Comparison of ENCODE assay signal across 10 cellular contexts in genomic region chr12:104570174-104570907, GRCh38.
DNase-seq lines count a peak whose midpoint lies in the region; ATAC-seq, FAIRE-seq and TF ChIP-seq lines count a peak whose summit lies in the region.
"Had no signal": no experiment of that assay in that cellular context is flagged by ENCODE, and none has a peak within 500 bp of the region (broad histone marks: within the 10 kb centered on the region; RNA-seq: fewer than 3 reads in every experiment).

No MANE protein-coding gene starts in this region.

- no peaks in the 10 kb centered on the region for H3K27me3 ChIP-seq in CD4-positive, alpha-beta T cell (ENCODE audit: control insufficient read depth, insufficient read depth, low read length)
- H3K27me3 ChIP-seq in body of pancreas (no peaks in the 10 kb centered on the region), HepG2 (ENCODE audit: control insufficient read depth in 1 of 2, insufficient read depth in 2 of 2, low read length in 2 of 2) (peaks cover 0 to 1% of the 10 kb centered on the region in 2 experiments; a peak in 2 of 5 replicates)

- H3K9me3 Mint-ChIP-seq in CD4-positive, alpha-beta T cell: no peaks in the 10 kb centered on the region
- H3K9me3 Mint-ChIP-seq in activated naive CD8-positive, alpha-beta T cell treated with anti-CD3 and anti-CD28 coated beads, Interleukin-2, amount 50 U/mL, for 24 hours: no peaks in the 10 kb centered on the region

- WGBS in body of pancreas, 2 donors: 62 to 69% methylated on average over 12 of the region's 12 CpGs
- WGBS in HepG2 (ENCODE audit: low lambda C conversion rate): 33% methylated on average over 12 of the region's 12 CpGs

- DNase-seq in CD4-positive, alpha-beta T cell: no peak
- no peak for DNase-seq in activated naive CD8-positive, alpha-beta T cell treated with anti-CD3 and anti-CD28 coated beads, Interleukin-2, amount 50 U/mL, for 24 hours
- DNase-seq in activated gamma-delta T cell (lab: John Stamatoyannopoulos, UW): no peak
- DNase-seq in body of pancreas: no peak
- no peak for DNase-seq in HepG2 (ENCODE audit: low spot score)
- DNase-seq in NCI-H2227 treated with DMSO at 0.1 percent for 48 hours (lab: John Stamatoyannopoulos, UW): no peak
- DNase-seq: activated CD4-positive, alpha-beta T cell treated with anti-CD3 and anti-CD28 coated beads for 4 hours; stimulated activated CD4-positive, alpha-beta T cell treated with anti-CD3 and anti-CD28 coated beads, Interleukin-12 subunit alpha, Interleukin-12 subunit beta, amount 100 ng/mL, for 4 hours had no signal

- TF ChIP-seq EP300 in HepG2 (IDR thresholded peaks at IDR 0.05; ENCODE audit: low read depth in 2 of 2, low read length in 2 of 2) (no peak), HepG2 (CRISPR knock-in tag; IDR thresholded peaks at IDR 0.05; ENCODE audit: borderline replicate concordance) (no peak)

- no peak for FAIRE-seq in HepG2 (lab: Jason Lieb, UNC)

- no peak overlapping the region for H3K4me2 ChIP-seq in HepG2 (ENCODE audit: low read depth, low read length)

- H3K9me3 ChIP-seq in CD4-positive, alpha-beta T cell (ENCODE audit: control insufficient read depth, low read length): no peaks in the 10 kb centered on the region
- no peaks in the 10 kb centered on the region for H3K9me3 ChIP-seq in body of pancreas
- no peaks in the 10 kb centered on the region for H3K9me3 ChIP-seq in HepG2 (ENCODE audit: low read length)

- H2AFZ ChIP-seq in HepG2 (ENCODE audit: low read length): no peak overlapping the region

- H3K36me3 ChIP-seq in body of pancreas (replicated peaks in 1 of 2; ENCODE audit: insufficient read depth in 1 of 2, low read depth in 2 of 2) (no peaks in the 10 kb centered on the region), HepG2 (replicated peaks in 1 of 2; ENCODE audit: control insufficient read depth in 1 of 2, insufficient read depth in 2 of 2, low read length in 2 of 2) (no peaks in the 10 kb centered on the region)

- H3K79me2 ChIP-seq in HepG2 (ENCODE audit: insufficient read depth, low read length): no peaks in the 10 kb centered on the region

- in situ Hi-C loops in HepG2 (cut with HindIII; ENCODE audit: extremely low pct_ligation_motif_present, low pct_unique_long_range_greater_than_20kb): no loop called here

- POLR2A ChIA-PET in CD4-positive, alpha-beta T cell (lab: Charles Lee): interaction anchor here (1.3 kb wide), 1 partner anchor 111 kb away, joined by 3 read pairs; no protein-coding TSS in a partner anchor
- POLR2A ChIA-PET in HepG2 (lab: Yijun Ruan, JAX): no interaction called here

- no TSS peak for BruUV-seq in HepG2 (replicated peaks; lab: Mats Ljungman, UMichigan)

- H3K4me3 ChIP-seq in body of pancreas (no peak overlapping the region), HepG2 (replicated peaks in 1 of 3; ENCODE audit: insufficient read depth in 1 of 3, low read depth in 2 of 3, low read length in 3 of 3) (no peak overlapping the region)

- TF ChIP-seq CTCF in CD4-positive, alpha-beta T cell (IDR thresholded peaks at IDR 0.05): no peak
- no peak for TF ChIP-seq CTCF in body of pancreas (IDR thresholded peaks at IDR 0.05)
- TF ChIP-seq CTCF in HepG2 (CRISPR knock-in tag; IDR thresholded peaks at IDR 0.05): no peak

- H3K27me3 Mint-ChIP-seq in CD4-positive, alpha-beta T cell: no peaks in the 10 kb centered on the region
- no peaks in the 10 kb centered on the region for H3K27me3 Mint-ChIP-seq in activated naive CD8-positive, alpha-beta T cell treated with anti-CD3 and anti-CD28 coated beads, Interleukin-2, amount 50 U/mL, for 24 hours

- no peak for ATAC-seq in CD4-positive, alpha-beta T cell (ENCODE audit: poor library complexity)
- ATAC-seq in GM19324 (IDR thresholded peaks at IDR 0.05; ENCODE audit: low FRiP score, unreplicated experiment) (peak; percentile 9), HG03103 (IDR thresholded peaks at IDR 0.05; ENCODE audit: low read depth, unreplicated experiment) (peak; percentile 7), body of pancreas (no peak), HepG2 (no peak)
- ATAC-seq in activated naive CD8-positive, alpha-beta T cell treated with anti-CD3 and anti-CD28 coated beads, Interleukin-2, amount 50 U/mL, for 24 hours: no peak

- peaks cover 27% of the 10 kb centered on the region for H3K36me3 Mint-ChIP-seq in CD4-positive, alpha-beta T cell (ENCODE audit: low read depth)
- peaks cover 2% of the 10 kb centered on the region for H3K36me3 Mint-ChIP-seq in activated naive CD8-positive, alpha-beta T cell treated with anti-CD3 and anti-CD28 coated beads, Interleukin-2, amount 50 U/mL, for 24 hours (ENCODE audit: low read depth)

- H4K20me1 ChIP-seq in HepG2 (ENCODE audit: insufficient read depth, low read length): no peaks in the 10 kb centered on the region

- TF ChIP-seq POLR2A in body of pancreas (IDR thresholded peaks at IDR 0.05) (no peak), HepG2 (IDR thresholded peaks at IDR 0.05; ENCODE audit: insufficient read depth in 1 of 2, low read depth in 2 of 2, low read length in 2 of 2) (no peak)

- CTCF ChIA-PET in CD4-positive, alpha-beta T cell (lab: Charles Lee): interaction anchor here (3.9 kb wide), 1 partner anchor 189 kb away, joined by 13 read pairs; no protein-coding TSS in a partner anchor
- CTCF ChIA-PET in HepG2 (lab: Yijun Ruan, JAX; ENCODE audit: low intra/inter-chr PET ratio, low total read pairs): no interaction called here

- peaks cover 65% of the 10 kb centered on the region for H3K4me1 Mint-ChIP-seq in CD4-positive, alpha-beta T cell (ENCODE audit: low read depth)
- peaks cover 67% of the 10 kb centered on the region for H3K4me1 Mint-ChIP-seq in activated naive CD8-positive, alpha-beta T cell treated with anti-CD3 and anti-CD28 coated beads, Interleukin-2, amount 50 U/mL, for 24 hours

- TF ChIP-seq RAD21 in HepG2 (CRISPR knock-in tag; IDR thresholded peaks at IDR 0.05): no peak

- peak overlapping the region; percentile 71 for H3K27ac Mint-ChIP-seq in CD4-positive, alpha-beta T cell
- peak overlapping the region; percentile 36 for H3K27ac Mint-ChIP-seq in activated naive CD8-positive, alpha-beta T cell treated with anti-CD3 and anti-CD28 coated beads, Interleukin-2, amount 50 U/mL, for 24 hours

- no peaks in the 10 kb centered on the region for H3K4me1 ChIP-seq in body of pancreas
- H3K4me1 ChIP-seq in HepG2 (ENCODE audit: insufficient read depth, low read length): no peaks in the 10 kb centered on the region

- peak overlapping the region; percentile 13 for H3K27ac ChIP-seq in CD4-positive, alpha-beta T cell (ENCODE audit: low read depth, low read length)
- no peak overlapping the region for H3K27ac ChIP-seq in body of pancreas
- no peak overlapping the region for H3K27ac ChIP-seq in HepG2 (ENCODE audit: extremely low read length, insufficient read depth, low read length)

- H3K9ac ChIP-seq in HepG2 (ENCODE audit: insufficient read depth, low read depth, low read length): no peak overlapping the region

- intact Hi-C loops in CD4-positive, alpha-beta T cell (cut with DNase I, micrococcal nuclease): no loop called here
- intact Hi-C loops in body of pancreas (cut with DNase I): no loop called here
- intact Hi-C loops in HepG2 (cut with micrococcal nuclease; ENCODE audit: unreplicated experiment): no loop called here

- peak overlapping the region; percentile 2 for H3K4me3 Mint-ChIP-seq in CD4-positive, alpha-beta T cell
- peak overlapping the region; percentile 48 for H3K4me3 Mint-ChIP-seq in activated naive CD8-positive, alpha-beta T cell treated with anti-CD3 and anti-CD28 coated beads, Interleukin-2, amount 50 U/mL, for 24 hours

TF ChIP-seq in HepG2, 621 proteins besides CTCF, POLR2A, EP300 and RAD21 (continues in another document):
- TF ChIP-seq POLR2AphosphoS2 (IDR thresholded peaks at IDR 0.05; ENCODE audit: low read depth, low read length): no peak
- TF ChIP-seq SAP130 (CRISPR knock-in tag; IDR thresholded peaks at IDR 0.05; ENCODE audit: low read depth): no peak
- no peak for TF ChIP-seq KLF9 (CRISPR knock-in tag; IDR thresholded peaks at IDR 0.05; ENCODE audit: low read depth)
- no peak for TF ChIP-seq ZNF354B (CRISPR knock-in tag; IDR thresholded peaks at IDR 0.05)
- no peak for TF ChIP-seq CEBPZ (IDR thresholded peaks at IDR 0.05; ENCODE audit: low read length)
- TF ChIP-seq KDM1A (CRISPR knock-in tag; IDR thresholded peaks at IDR 0.05): no peak
- TF ChIP-seq SCMH1 (CRISPR knock-in tag; IDR thresholded peaks at IDR 0.05; ENCODE audit: borderline replicate concordance): no peak
- TF ChIP-seq ZNF782 (CRISPR knock-in tag; IDR thresholded peaks at IDR 0.05; ENCODE audit: borderline replicate concordance): no peak
- no peak for TF ChIP-seq DMAP1 (CRISPR knock-in tag; IDR thresholded peaks at IDR 0.05)
- TF ChIP-seq ZSCAN21 (CRISPR knock-in tag; IDR thresholded peaks at IDR 0.05; ENCODE audit: borderline replicate concordance): no peak
- TF ChIP-seq KLF6 (CRISPR knock-in tag; IDR thresholded peaks at IDR 0.05): no peak
- no peak for TF ChIP-seq TOE1 (CRISPR knock-in tag; IDR thresholded peaks at IDR 0.05)
- TF ChIP-seq ZNF577 (CRISPR knock-in tag; IDR thresholded peaks at IDR 0.05; ENCODE audit: borderline replicate concordance, low read depth): no peak
- TF ChIP-seq HMG20B (CRISPR knock-in tag; conservative IDR thresholded peaks at IDR 0.05): no peak
- no peak for TF ChIP-seq ZNF343 (CRISPR knock-in tag; IDR thresholded peaks at IDR 0.05)

Comparison
In these comparisons a context has a peak if more than half of its experiments do, and no peak if none do; other contexts are left out.
1. ATAC-seq: peak in GM19324 (single experiment) and HG03103 (single experiment); none in CD4-positive, alpha-beta T cell (single experiment), activated naive CD8-positive, alpha-beta T cell treated with anti-CD3 and anti-CD28 coated beads, Interleukin-2, amount 50 U/mL, for 24 hours (single experiment), body of pancreas (single experiment) and HepG2 (single experiment).